ENCODE assay signal across 9 cellular contexts in genomic region chr6:10426781-10427279, GRCh38. TPM values are rescaled to one million over a fixed set of nuclear protein-coding genes. Genes with fewer than 3 reads are reported as not detected.
DNase-seq lines count a peak whose midpoint lies in the region; TF ChIP-seq lines count a peak whose summit lies in the region.
"Had no signal": no experiment of that assay in that cellular context is flagged by ENCODE, and none has a peak within 500 bp of the region (broad histone marks: within the 10 kb centered on the region; RNA-seq: fewer than 3 reads in every experiment).

No MANE protein-coding gene starts in this region.

- H3K4me1 ChIP-seq in testis, result peaks cover 11% of the 10 kb centered on the region

- H3K4me1 Mint-ChIP-seq in activated T-cell treated with anti-CD3 and anti-CD28 coated beads, Interleukin-2, amount 50 U/mL, for 24 hours (ENCODE audit: low read depth), result peaks cover 17% of the 10 kb centered on the region
- peaks cover 19% of the 10 kb centered on the region for H3K4me1 Mint-ChIP-seq in activated naive CD8-positive, alpha-beta T cell treated with anti-CD3 and anti-CD28 coated beads for 36 hours

- WGBS in testis, 2 donors, result 13 to 15% methylated on average over 6 of the region's 6 CpGs

- H3K9me3 ChIP-seq in testis, result no peaks in the 10 kb centered on the region

- H3K4me3 ChIP-seq in testis, result peak overlapping the region; percentile 36 to 69

- no peaks in the 10 kb centered on the region for H3K36me3 Mint-ChIP-seq in activated T-cell treated with anti-CD3 and anti-CD28 coated beads, Interleukin-2, amount 50 U/mL, for 24 hours (ENCODE audit: low read depth)
- H3K36me3 Mint-ChIP-seq in activated naive CD8-positive, alpha-beta T cell treated with anti-CD3 and anti-CD28 coated beads for 36 hours, result no peaks in the 10 kb centered on the region

- no peak overlapping the region for H3K27ac Mint-ChIP-seq in activated T-cell treated with anti-CD3 and anti-CD28 coated beads, Interleukin-2, amount 50 U/mL, for 24 hours
- no peak overlapping the region for H3K27ac Mint-ChIP-seq in activated naive CD8-positive, alpha-beta T cell treated with anti-CD3 and anti-CD28 coated beads for 36 hours

- TF ChIP-seq POLR2A in testis (IDR thresholded peaks at IDR 0.05), result no peak

- TF ChIP-seq CTCF in testis (IDR thresholded peaks at IDR 0.05), result no peak

- no peaks in the 10 kb centered on the region for H3K9me3 Mint-ChIP-seq in activated T-cell treated with anti-CD3 and anti-CD28 coated beads, Interleukin-2, amount 50 U/mL, for 24 hours
- H3K9me3 Mint-ChIP-seq in activated naive CD8-positive, alpha-beta T cell treated with anti-CD3 and anti-CD28 coated beads for 36 hours, result no peaks in the 10 kb centered on the region

- no peaks in the 10 kb centered on the region for H3K36me3 ChIP-seq in testis (ENCODE audit: low read depth, missing control alignments)

- H3K27me3 ChIP-seq in testis, result no peaks in the 10 kb centered on the region

- peaks cover 87% of the 10 kb centered on the region for H3K27me3 Mint-ChIP-seq in activated T-cell treated with anti-CD3 and anti-CD28 coated beads, Interleukin-2, amount 50 U/mL, for 24 hours
- peaks cover 82% of the 10 kb centered on the region for H3K27me3 Mint-ChIP-seq in activated naive CD8-positive, alpha-beta T cell treated with anti-CD3 and anti-CD28 coated beads for 36 hours

- peak overlapping the region; percentile 63 for H3K4me3 Mint-ChIP-seq in activated T-cell treated with anti-CD3 and anti-CD28 coated beads, Interleukin-2, amount 50 U/mL, for 24 hours
- peak overlapping the region; percentile 48 for H3K4me3 Mint-ChIP-seq in activated naive CD8-positive, alpha-beta T cell treated with anti-CD3 and anti-CD28 coated beads for 36 hours

- no peak for DNase-seq in activated T-cell treated with anti-CD3 and anti-CD28 coated beads, Interleukin-2, amount 50 U/mL, for 24 hours
- DNase-seq in activated T-cell treated with anti-CD3 and anti-CD28 coated beads, Interleukin-2, amount 50 U/mL, for 1 hour, result no peak
- no peak for DNase-seq in activated naive CD8-positive, alpha-beta T cell treated with anti-CD3 and anti-CD28 coated beads for 36 hours
- DNase-seq in left kidney (ENCODE audit: low read depth, low spot score) (peak; percentile 29), testis (no peak), HT-29 (ENCODE audit: low spot score) (no peak), NCI-H2171 (lab: John Stamatoyannopoulos, UW) (no peak), superior temporal gyrus (ENCODE audit: extremely low spot score) (no peak)

- no peak overlapping the region for H3K27ac ChIP-seq in testis

- intact Hi-C loops in testis (cut with DNase I; ENCODE audit: low total_unique reads), result no loop called here

RNA-seq across cellular contexts. Expression of gene TFAP2A, which starts 12.0 kb away (rescaled TPM):
- total RNA-seq in activated naive CD8-positive, alpha-beta T cell treated with anti-CD3 and anti-CD28 coated beads for 36 hours, result under 1 TPM in 1 of 2 experiments, not detected in 1; 0.10 TPM
- 1 to 10 TPM; 2.7 to 4.8 TPM for total RNA-seq in testis
- polyA plus RNA-seq in testis (ENCODE audit: insufficient read depth, low read depth, low replicate concordance), result 3.3 TPM
- total RNA-seq in HT-29 (2014; rRNA removed; shearing (Covaris generic)), result 2.2 and 3.8 TPM in 2 replicates
- total RNA-seq: activated CD8-positive, alpha-beta memory T cell treated with anti-CD3 and anti-CD28 coated beads for 36 hours had no signal
